9 cellular contexts compared by ENCODE assay signal in the genomic region with DNA sequence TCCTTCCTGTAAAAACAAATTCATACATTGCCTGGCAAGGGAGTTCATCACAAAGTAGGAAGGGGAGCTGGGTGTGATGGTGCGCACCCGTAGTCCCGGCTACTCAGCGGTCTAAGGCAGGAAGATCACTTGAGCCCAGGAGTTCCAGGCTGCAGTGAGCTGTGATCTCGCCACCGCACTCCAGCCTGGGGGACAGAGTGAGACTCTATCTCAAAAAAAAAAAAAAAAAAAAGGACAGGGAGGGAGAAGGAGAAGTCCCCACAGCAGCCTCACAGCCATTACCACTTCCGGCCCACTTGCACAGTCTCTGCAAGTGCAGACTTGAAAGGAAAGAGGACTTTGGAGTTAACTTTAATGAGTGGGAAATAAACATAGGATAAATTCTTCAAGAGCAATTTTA.
DNase-seq lines count a peak whose midpoint lies in the region; ATAC-seq lines count a peak whose summit lies in the region.
"Had no signal": no experiment of that assay in that cellular context is flagged by ENCODE, and none has a peak within 500 bp of the region (broad histone marks: within the 10 kb centered on the region; RNA-seq: fewer than 3 reads in every experiment).

No MANE protein-coding gene starts in this region.

- peak overlapping the region; percentile 82 for H3K27ac ChIP-seq in epithelial cell of prostate

- DNase-seq in stimulated activated CD4-positive, alpha-beta T cell treated with anti-CD3 and anti-CD28 coated beads, Interleukin-1b, Interleukin-23, amount 100 ng/mL, for 48 hours: peak; percentile 13
- no peak for DNase-seq in stimulated activated CD4-positive, alpha-beta T cell treated with anti-CD3 and anti-CD28 coated beads, Interleukin-4, amount 100 ng/mL, for 1 hour
- DNase-seq in T-cell (peak in 29 of 34 experiments; percentile 8 to 54 (median 28)), epithelial cell of prostate (ENCODE audit: low read depth, low spot score) (no peak), DMS153 treated with DMSO at 0.1 percent for 48 hours (lab: John Stamatoyannopoulos, UW; ENCODE audit: unreplicated experiment) (no peak)

- POLR2A ChIA-PET in T-cell (lab: Charles Lee): interaction anchor here in 1 of 2 donors (1.0 kb wide), 1 partner anchor 473 kb away, joined by 6 read pairs; no protein-coding TSS in a partner anchor

- no peaks in the 10 kb centered on the region for H3K27me3 Mint-ChIP-seq in T-cell

- peaks cover 0 to 6% (median 0%) of the 10 kb centered on the region in 3 donors for H3K4me1 Mint-ChIP-seq in T-cell

- CTCF ChIA-PET in T-cell (lab: Charles Lee): no interaction called here

- peaks cover 13% of the 10 kb centered on the region for H3K36me3 Mint-ChIP-seq in T-cell

- ATAC-seq in T-cell (replicated peaks in 1 of 4) (peak; percentile 58 to 90 (median 81)), GM18870 (IDR thresholded peaks at IDR 0.05; ENCODE audit: unreplicated experiment) (no peak), GM18861 (IDR thresholded peaks at IDR 0.05; ENCODE audit: unreplicated experiment) (no peak), GM21381 (IDR thresholded peaks at IDR 0.05; ENCODE audit: unreplicated experiment) (no peak)

- H3K9me3 Mint-ChIP-seq in T-cell: no peaks in the 10 kb centered on the region
- H3K9me3 Mint-ChIP-seq: T-helper 1 cell treated with Interleukin-12 subunit alpha and Interleukin-12 subunit beta and Interleukin-4 antibody, amounts not matched to agents 30 μg/mL and 1 μg/mL, for 36 hours had no signal

- H3K27ac Mint-ChIP-seq in T-cell: peak overlapping the region in 1 of 2 donors; percentile 59

- H3K4me3 Mint-ChIP-seq in T-cell: peak overlapping the region in 2 of 3 donors; percentile 46 to 49

Comparison
In these comparisons a context has a peak if more than half of its experiments do, and no peak if none do; other contexts are left out.
1. DNase-seq: peak in stimulated activated CD4-positive, alpha-beta T cell treated with anti-CD3 and anti-CD28 coated beads, Interleukin-1b, Interleukin-23, amount 100 ng/mL, for 48 hours (single experiment) and T-cell (29 of 34); none in stimulated activated CD4-positive, alpha-beta T cell treated with anti-CD3 and anti-CD28 coated beads, Interleukin-4, amount 100 ng/mL, for 1 hour (single experiment), epithelial cell of prostate (single experiment) and DMS153 treated with DMSO at 0.1 percent for 48 hours (single experiment).
2. ATAC-seq: peak in T-cell (4 of 4); none in GM18870 (single experiment), GM18861 (single experiment) and GM21381 (single experiment).